ENCODE assay signal across 1 cellular context in genomic region chr19:18658366-18658855, GRCh38.
TF ChIP-seq lines count a peak whose summit lies in the region.

No MANE protein-coding gene starts in this region.

TF ChIP-seq in GM23338, 12 proteins besides CTCF, POLR2A, EP300 and RAD21:
- no peak for TF ChIP-seq ZNF462 (CRISPR knock-in tag; IDR thresholded peaks at IDR 0.05)
- no peak for TF ChIP-seq EZH2 (IDR thresholded peaks at IDR 0.05; ENCODE audit: low read depth, unreplicated experiment)
- no peak for TF ChIP-seq ETS1 (IDR thresholded peaks at IDR 0.05)
- no peak for TF ChIP-seq JUNB (IDR thresholded peaks at IDR 0.05; ENCODE audit: unreplicated experiment)
- no peak for TF ChIP-seq POLR2AphosphoS5 (IDR thresholded peaks at IDR 0.05; ENCODE audit: low read depth)
- no peak for TF ChIP-seq EZH2phosphoT487 (IDR thresholded peaks at IDR 0.05; ENCODE audit: unreplicated experiment)
- no peak for TF ChIP-seq ZNF114 (CRISPR knock-in tag; IDR thresholded peaks at IDR 0.05)
- no peak for TF ChIP-seq NANOG (IDR thresholded peaks at IDR 0.05; ENCODE audit: borderline replicate concordance)
- no peak for TF ChIP-seq ZNF331 (CRISPR knock-in tag; IDR thresholded peaks at IDR 0.05; ENCODE audit: low read depth)
- no peak for TF ChIP-seq REST (IDR thresholded peaks at IDR 0.05; ENCODE audit: unreplicated experiment)
- no peak for TF ChIP-seq STAT1 (IDR thresholded peaks at IDR 0.05; ENCODE audit: unreplicated experiment)
- no peak for TF ChIP-seq CREB1 (CRISPR knock-in tag; IDR thresholded peaks at IDR 0.05; ENCODE audit: low read depth)
TF ChIP-seq in GM23338: peak in this region for 0.
